ENCODE assay signal across 21 cellular contexts in genomic region chr6:134508862-134509498, GRCh38.
"Had no signal": no experiment of that assay in that cellular context is flagged by ENCODE, and none has a peak within 500 bp of the region (broad histone marks: within the 10 kb centered on the region; RNA-seq: fewer than 3 reads in every experiment).

No MANE protein-coding gene starts in this region.

- H2AFZ ChIP-seq: hepatocyte had no signal

- H3K27me3 Mint-ChIP-seq: activated CD4-positive, alpha-beta T cell treated with anti-CD3 and anti-CD28 coated beads, Interleukin-2, amount 10 ng/mL, durations not matched to agents 24 days and 14 days; dendritic cell treated with granulocyte-macrophage colony-stimulating factor and Interleukin-4, amounts not matched to agents 40 ng/mL and 50 ng/mL, for 4 days had no signal

- H3K4me1 ChIP-seq: tibial artery, uterus had no signal

- H3K9me3 ChIP-seq: adrenal gland, tibial artery, uterus had no signal

- H3K4me1 Mint-ChIP-seq: nephron had no signal

- H3K27me3 ChIP-seq: adrenal gland, hepatocyte, tibial artery, uterus had no signal

- H3K36me3 ChIP-seq: adrenal gland, tibial artery, uterus had no signal

- H3K4me3 Mint-ChIP-seq: activated CD4-positive, alpha-beta T cell treated with anti-CD3 and anti-CD28 coated beads, Interleukin-2, amount 10 ng/mL, durations not matched to agents 24 days and 14 days; activated CD8-positive, alpha-beta T cell treated with anti-CD3 and anti-CD28 coated beads, Interleukin-2, amount 10 ng/mL, durations not matched to agents 7 days and 5 days; dendritic cell treated with granulocyte-macrophage colony-stimulating factor and Interleukin-4, amounts not matched to agents 40 ng/mL and 50 ng/mL, for 4 days; mesothelial cell of epicardium; nephron; T-helper 2 cell treated with Interferon-gamma antibody and Interleukin-4, amounts not matched to agents 5 μg/mL and 100 μg/mL, for 36 hours had no signal

- ATAC-seq: activated CD8-positive, alpha-beta T cell treated with anti-CD3 and anti-CD28 coated beads, Interleukin-2, amount 10 ng/mL, durations not matched to agents 7 days and 5 days; left cardiac atrium; stimulated activated naive CD8-positive, alpha-beta T cell treated with anti-CD3 and anti-CD28 coated beads, Interleukin-15, Interleukin-2, amounts not matched to agents 100 U/mL and 50 U/mL, for 24 hours had no signal

- H3K79me2 ChIP-seq: hepatocyte had no signal

- DNase-seq: activated CD4-positive, alpha-beta T cell treated with anti-CD3 and anti-CD28 coated beads, Interleukin-2, amount 10 ng/mL, durations not matched to agents 24 days and 14 days; activated CD8-positive, alpha-beta memory T cell treated with anti-CD3 and anti-CD28 coated beads, Interleukin-2, amount 50 U/mL, for 48 hours; activated CD8-positive, alpha-beta T cell treated with anti-CD3 and anti-CD28 coated beads, Interleukin-2, amount 10 ng/mL, durations not matched to agents 7 days and 5 days; activated gamma-delta T cell treated with Interleukin-2 at 50 U/mL for 16 hours; adrenal gland; effector CD8-positive, alpha-beta T cell; foreskin fibroblast; left cardiac atrium; nucleus accumbens; stimulated activated CD4-positive, alpha-beta T cell treated with anti-CD3 and anti-CD28 coated beads, Interleukin-2, amount 100 ng/mL, for 24 hours; stimulated activated naive CD8-positive, alpha-beta T cell treated with anti-CD3 and anti-CD28 coated beads, Interleukin-15, Interleukin-2, amounts not matched to agents 100 U/mL and 50 U/mL, for 24 hours; substantia nigra; tibial artery; uterus had no signal

- H3K4me3 ChIP-seq: adrenal gland, hepatocyte, lung, tibial artery, uterus had no signal

- H3K4me2 ChIP-seq: hepatocyte had no signal

- H3K27ac Mint-ChIP-seq: activated CD4-positive, alpha-beta T cell treated with anti-CD3 and anti-CD28 coated beads, Interleukin-2, amount 10 ng/mL, durations not matched to agents 24 days and 14 days; activated CD8-positive, alpha-beta T cell treated with anti-CD3 and anti-CD28 coated beads, Interleukin-2, amount 10 ng/mL, durations not matched to agents 7 days and 5 days; activated naive CD4-positive, alpha-beta T cell treated with anti-CD3 and anti-CD28 coated beads, Interleukin-2, amount 50 U/mL, for 72 hours; dendritic cell treated with granulocyte-macrophage colony-stimulating factor and Interleukin-4, amounts not matched to agents 40 ng/mL and 50 ng/mL, for 4 days; mesothelial cell of epicardium; nephron; T-helper 2 cell treated with Interferon-gamma antibody and Interleukin-4, amounts not matched to agents 5 μg/mL and 100 μg/mL, for 36 hours had no signal

- H3K36me3 Mint-ChIP-seq: activated naive CD4-positive, alpha-beta T cell treated with anti-CD3 and anti-CD28 coated beads, Interleukin-2, amount 50 U/mL, for 72 hours had no signal

- H3K9me3 Mint-ChIP-seq: activated CD4-positive, alpha-beta T cell treated with anti-CD3 and anti-CD28 coated beads, Interleukin-2, amount 10 ng/mL, durations not matched to agents 24 days and 14 days; dendritic cell treated with granulocyte-macrophage colony-stimulating factor and Interleukin-4, amounts not matched to agents 40 ng/mL and 50 ng/mL, for 4 days; nephron; T-helper 2 cell treated with Interferon-gamma antibody and Interleukin-4, amounts not matched to agents 5 μg/mL and 100 μg/mL, for 36 hours had no signal

- H3K27ac ChIP-seq: adrenal gland, hepatocyte, tibial artery, uterus had no signal
